8 cellular contexts compared by ENCODE assay signal in the genomic region with DNA sequence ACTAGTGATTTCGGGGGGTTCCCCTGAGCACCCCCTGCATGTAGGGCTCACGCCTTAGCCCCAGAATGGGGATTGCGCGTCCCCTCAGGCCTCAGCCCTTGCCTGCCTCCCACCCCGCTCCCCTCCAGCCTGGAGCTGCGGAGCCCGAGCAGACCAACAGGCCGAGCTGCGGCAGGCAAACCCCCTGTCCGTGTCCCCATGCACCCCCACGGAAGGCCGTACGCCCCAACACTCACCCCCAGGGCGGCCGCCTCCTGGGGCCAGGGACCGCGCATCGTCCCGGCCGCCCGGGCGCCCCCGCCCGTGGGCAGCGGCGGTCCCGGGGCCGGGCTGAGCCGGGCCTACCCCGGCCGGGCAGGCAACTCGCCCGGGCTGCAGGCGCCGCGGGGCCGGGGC. TPM values are rescaled to one million over a fixed set of nuclear protein-coding genes. Genes with fewer than 3 reads are reported as not detected.
DNase-seq lines count a peak whose midpoint lies in the region; ATAC-seq and TF ChIP-seq lines count a peak whose summit lies in the region.

No MANE protein-coding gene starts in this region.

- intact Hi-C loops in natural killer cell (cut with micrococcal nuclease): no loop called here

- H2BK15ac ChIP-seq in neuronal stem cell (ENCODE audit: low read length): no peak overlapping the region

- no peak overlapping the region for H2AK5ac ChIP-seq in neuronal stem cell (ENCODE audit: low read depth, low read length)

- no peaks in the 10 kb centered on the region for H3K36me3 Mint-ChIP-seq in natural killer cell treated with Interleukin-12 subunit alpha and Interleukin-12 subunit beta and Interleukin-15 and Interleukin-18, amount 100 ng/mL, for 72 hours
- H3K36me3 Mint-ChIP-seq in natural killer cell: no peaks in the 10 kb centered on the region
- H3K36me3 Mint-ChIP-seq in effector memory CD8-positive, alpha-beta T cell (ENCODE audit: insufficient read depth): peaks cover 6% of the 10 kb centered on the region

- H3K4me3 ChIP-seq in neuronal stem cell (ENCODE audit: low read length in 2 of 2): peak overlapping the region; percentile 52 to 79

- H3K79me1 ChIP-seq in neuronal stem cell (ENCODE audit: low read depth, low read length): peaks cover 3% of the 10 kb centered on the region

- peaks cover 55 to 68% of the 10 kb centered on the region in 2 donors for H3K27me3 Mint-ChIP-seq in natural killer cell treated with Interleukin-12 subunit alpha and Interleukin-12 subunit beta and Interleukin-15 and Interleukin-18, amount 100 ng/mL, for 72 hours
- peaks cover 59 to 60% of the 10 kb centered on the region in 2 donors for H3K27me3 Mint-ChIP-seq in natural killer cell (ENCODE audit: low read depth in 2 of 2)
- peaks cover 63 to 93% of the 10 kb centered on the region in 2 donors for H3K27me3 Mint-ChIP-seq in effector memory CD8-positive, alpha-beta T cell

- peak overlapping the region; percentile 97 for H3K4me2 ChIP-seq in neuronal stem cell (ENCODE audit: insufficient read depth, low read length, poor library complexity, severe bottlenecking)

- peak overlapping the region; percentile 71 for H3K23ac ChIP-seq in neuronal stem cell (ENCODE audit: low read depth, low read length, poor library complexity)

- no CpG with 5 or more reads among the region's 37 CpGs for WGBS in neuronal stem cell (ENCODE audit: extremely low coverage in 2 of 2, insufficient read length in 2 of 2, insufficient replicate concordance in 1 of 2), 2 donors

- H3K9me3 Mint-ChIP-seq in natural killer cell treated with Interleukin-12 subunit alpha and Interleukin-12 subunit beta and Interleukin-15 and Interleukin-18, amount 100 ng/mL, for 72 hours: no peaks in the 10 kb centered on the region
- peaks cover 0 to 3% of the 10 kb centered on the region in 2 donors for H3K9me3 Mint-ChIP-seq in natural killer cell
- no peaks in the 10 kb centered on the region for H3K9me3 Mint-ChIP-seq in effector memory CD8-positive, alpha-beta T cell

- no peak for TF ChIP-seq CTCF in natural killer cell (IDR thresholded peaks at IDR 0.05)

- H2BK120ac ChIP-seq in neuronal stem cell (ENCODE audit: low read depth, low read length): no peak overlapping the region

- H3K27ac Mint-ChIP-seq in natural killer cell treated with Interleukin-12 subunit alpha and Interleukin-12 subunit beta and Interleukin-15 and Interleukin-18, amount 100 ng/mL, for 72 hours: no peak overlapping the region
- no peak overlapping the region for H3K27ac Mint-ChIP-seq in natural killer cell
- no peak overlapping the region for H3K27ac Mint-ChIP-seq in effector memory CD8-positive, alpha-beta T cell

- H3K9me3 ChIP-seq in neuronal stem cell (replicated peaks in 1 of 2; ENCODE audit: control insufficient read depth in 2 of 2, insufficient read depth in 1 of 2, low read depth in 1 of 2, low read length in 2 of 2): no peaks in the 10 kb centered on the region

- H3K4me1 Mint-ChIP-seq in natural killer cell treated with Interleukin-12 subunit alpha and Interleukin-12 subunit beta and Interleukin-15 and Interleukin-18, amount 100 ng/mL, for 72 hours (ENCODE audit: low read depth in 2 of 2): peaks cover 6 to 7% of the 10 kb centered on the region in 2 donors
- H3K4me1 Mint-ChIP-seq in natural killer cell: peaks cover 13 to 15% of the 10 kb centered on the region in 2 donors
- H3K4me1 Mint-ChIP-seq in effector memory CD8-positive, alpha-beta T cell (ENCODE audit: low read depth in 2 of 2): peaks cover 6 to 13% of the 10 kb centered on the region in 2 donors

- peak overlapping the region; percentile 96 for H2AFZ ChIP-seq in neuronal stem cell (ENCODE audit: low read length)

- no peak overlapping the region for H3K14ac ChIP-seq in neuronal stem cell (ENCODE audit: low read length)

- no peak overlapping the region for H4K8ac ChIP-seq in neuronal stem cell (ENCODE audit: low read depth, low read length)

- no peak overlapping the region for H2BK5ac ChIP-seq in neuronal stem cell (ENCODE audit: low read length)

- no peak overlapping the region for H3K27ac ChIP-seq in neuronal stem cell (replicated peaks; ENCODE audit: low read length)

- peak overlapping the region; percentile 80 for H3K9ac ChIP-seq in neuronal stem cell (ENCODE audit: low read depth, low read length, poor library complexity)

- no peak overlapping the region for H2BK12ac ChIP-seq in neuronal stem cell (ENCODE audit: low read length)

- H3K36me3 ChIP-seq in neuronal stem cell (replicated peaks in 1 of 2; ENCODE audit: control insufficient read depth in 2 of 2, insufficient read depth in 2 of 2, low read length in 2 of 2): no peaks in the 10 kb centered on the region

- H3K4me1 ChIP-seq in neuronal stem cell (ENCODE audit: control insufficient read depth in 2 of 2, insufficient read depth in 1 of 2, low read depth in 1 of 2, low read length in 2 of 2): peaks cover 0 to 2% of the 10 kb centered on the region in 2 donors

- peak in 1 of 2 donors; percentile 4 for ATAC-seq in natural killer cell treated with Interleukin-12 subunit alpha and Interleukin-12 subunit beta and Interleukin-15 and Interleukin-18, amount 100 ng/mL, for 72 hours
- ATAC-seq in natural killer cell (no peak), HG03175 (IDR thresholded peaks at IDR 0.05; ENCODE audit: unreplicated experiment) (no peak), GM21447 (IDR thresholded peaks at IDR 0.05; ENCODE audit: unreplicated experiment) (no peak)
- ATAC-seq in effector memory CD8-positive, alpha-beta T cell (replicated peaks): no peak

- peak overlapping the region; percentile 51 for H3K18ac ChIP-seq in neuronal stem cell (ENCODE audit: low read length)

- no peak overlapping the region for H4K91ac ChIP-seq in neuronal stem cell (ENCODE audit: low read depth, low read length, poor library complexity)

- H3K4me3 Mint-ChIP-seq in natural killer cell treated with Interleukin-12 subunit alpha and Interleukin-12 subunit beta and Interleukin-15 and Interleukin-18, amount 100 ng/mL, for 72 hours: peak overlapping the region; percentile 85
- H3K4me3 Mint-ChIP-seq in natural killer cell: no peak overlapping the region
- peak overlapping the region; percentile 79 to 82 for H3K4me3 Mint-ChIP-seq in effector memory CD8-positive, alpha-beta T cell

- peaks cover 0 to 17% (median 14%) of the 10 kb centered on the region in 3 experiments for H3K27me3 ChIP-seq in neuronal stem cell (ENCODE audit: control insufficient read depth in 3 of 3, insufficient read depth in 3 of 3, low read depth in 1 of 3, low read length in 3 of 3)

- no peak for DNase-seq in natural killer cell treated with Interleukin-12 subunit alpha and Interleukin-12 subunit beta and Interleukin-15 and Interleukin-18, amount 100 ng/mL, for 72 hours (ENCODE audit: low spot score)
- DNase-seq in natural killer cell: no peak
- DNase-seq in effector memory CD8-positive, alpha-beta T cell: no peak
- DNase-seq in neuronal stem cell (ENCODE audit: low spot score): peak; percentile 31
- no peak for DNase-seq in NCI-H446 treated with DMSO at 0.1 percent for 48 hours (lab: John Stamatoyannopoulos, UW)
- DNase-seq in HK-2 (ENCODE audit: unreplicated experiment): no peak

- H3K4ac ChIP-seq in neuronal stem cell (ENCODE audit: low read length): no peak overlapping the region

RNA-seq across cellular contexts. Expression of gene KCNB1, which starts 1.2 kb away (rescaled TPM):
- total RNA-seq in natural killer cell treated with Interleukin-12 subunit alpha and Interleukin-12 subunit beta and Interleukin-15 and Interleukin-18, amount 100 ng/mL, for 72 hours: not detected
- under 1 TPM in 1 of 3 donors, not detected in 2; 0.09 TPM for total RNA-seq in natural killer cell
- 0.52 TPM for polyA plus RNA-seq in neuronal stem cell (2013, experiment 1 of 2)
- polyA plus RNA-seq in neuronal stem cell (2013, experiment 2 of 2): 0.51 TPM
